1 cellular context compared by ENCODE assay signal in genomic region chr12:33247625-33248024, GRCh38.
TF ChIP-seq lines count a peak whose summit lies in the region.

No MANE protein-coding gene starts in this region.

TF ChIP-seq in GM23338, 12 proteins besides CTCF, POLR2A, EP300 and RAD21 (continued from another document):
- no peak for TF ChIP-seq ZNF462 (CRISPR knock-in tag; IDR thresholded peaks at IDR 0.05)
